Comparison of ENCODE assay signal across 8 cellular contexts in the genomic region with DNA sequence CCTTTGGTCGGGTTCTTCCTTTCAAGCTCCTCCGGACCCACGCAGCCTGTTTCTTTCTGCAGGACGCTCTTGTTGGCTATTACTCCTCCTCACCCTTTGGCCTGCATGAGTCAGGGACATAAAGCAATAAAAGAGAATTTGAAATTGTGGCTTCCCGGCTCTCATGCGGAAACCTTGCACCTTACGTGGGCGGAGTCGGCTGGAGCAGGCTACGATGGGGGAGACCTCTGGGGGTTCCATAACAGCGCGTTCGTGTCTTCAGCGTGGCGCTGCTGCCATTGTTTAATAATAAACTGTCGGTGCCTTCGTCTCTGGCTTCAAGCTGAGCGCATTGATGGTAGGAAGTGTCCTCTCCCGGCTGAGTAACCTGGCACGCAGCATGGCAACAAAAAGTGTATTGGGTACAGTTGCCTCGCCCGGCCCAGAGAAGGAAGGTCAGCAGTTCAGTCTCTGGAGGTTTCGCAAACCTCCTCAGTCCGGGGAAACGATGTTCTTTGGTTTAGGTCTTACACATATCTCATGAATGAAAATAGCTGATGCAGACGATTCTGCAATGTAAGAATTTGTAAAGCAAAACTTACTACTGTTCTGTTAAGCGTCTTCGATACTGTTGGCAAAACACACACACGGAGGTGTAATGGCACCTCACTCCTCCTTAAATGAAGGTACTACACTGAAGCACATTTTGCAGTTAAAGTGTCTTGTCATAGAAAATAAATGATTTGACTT. TPM values are rescaled to one million over a fixed set of nuclear protein-coding genes. Genes with fewer than 3 reads are reported as not detected.
A peak's percentile ranks its signal among the peaks of the same experiment; 100 is the strongest.
DNase-seq lines count a peak whose midpoint lies in the region; ATAC-seq and TF ChIP-seq lines count a peak whose summit lies in the region.

No MANE protein-coding gene starts in this region.

- H3K4me3 Mint-ChIP-seq in neural crest cell, result peak overlapping the region; percentile 96

- H3K9me3 Mint-ChIP-seq in neural crest cell, result no peaks in the 10 kb centered on the region

- peak; percentile 21 for ATAC-seq in GM21529 (IDR thresholded peaks at IDR 0.05; ENCODE audit: unreplicated experiment)

- no peak for TF ChIP-seq CTCF in neural crest cell (conservative IDR thresholded peaks at IDR 0.05)

- H3K27me3 Mint-ChIP-seq in neural crest cell (ENCODE audit: low read depth), result peaks cover 19% of the 10 kb centered on the region

- peaks cover 23% of the 10 kb centered on the region for H3K4me1 Mint-ChIP-seq in neural crest cell

- no peaks in the 10 kb centered on the region for H3K36me3 Mint-ChIP-seq in neural crest cell (ENCODE audit: low read depth)

- no peak overlapping the region for H3K27ac Mint-ChIP-seq in neural crest cell (ENCODE audit: unreplicated experiment)

- peak; percentile 56 for DNase-seq in DMS53 treated with DMSO at 0.1 percent for 48 hours (lab: John Stamatoyannopoulos, UW; ENCODE audit: unreplicated experiment)
- no peak for DNase-seq in DMS53 (lab: John Stamatoyannopoulos, UW)
- peak; percentile 20 for DNase-seq in HuH-7 (ENCODE audit: low spot score)
- peak; percentile 60 for DNase-seq in T-helper 22 cell (ENCODE audit: low read depth)
- DNase-seq in fibroblast of gingiva (ENCODE audit: low read depth), result peak; percentile 68
- no peak for DNase-seq in neural crest cell (ENCODE audit: low read depth, low spot score)
- DNase-seq in LoVo (ENCODE audit: low spot score), result no peak

RNA-seq across cellular contexts. Expression of a gene that starts 0.6 kb away (rescaled TPM):
- total RNA-seq in neural crest cell, result 6.2 and 7.1 TPM in 2 replicates

RNA-seq across cellular contexts. Expression of a gene that starts 4.5 kb away (rescaled TPM):
- not detected in 2 replicates for total RNA-seq in neural crest cell

Comparison
In these comparisons a context has a peak if more than half of its experiments do, and no peak if none do; other contexts are left out.
1. DNase-seq: peak in DMS53 treated with DMSO at 0.1 percent for 48 hours (single experiment), HuH-7 (single experiment), T-helper 22 cell (single experiment) and fibroblast of gingiva (single experiment); none in DMS53 (single experiment), neural crest cell (single experiment) and LoVo (single experiment).